ENCODE assay signal across 1 cellular context in the genomic region with DNA sequence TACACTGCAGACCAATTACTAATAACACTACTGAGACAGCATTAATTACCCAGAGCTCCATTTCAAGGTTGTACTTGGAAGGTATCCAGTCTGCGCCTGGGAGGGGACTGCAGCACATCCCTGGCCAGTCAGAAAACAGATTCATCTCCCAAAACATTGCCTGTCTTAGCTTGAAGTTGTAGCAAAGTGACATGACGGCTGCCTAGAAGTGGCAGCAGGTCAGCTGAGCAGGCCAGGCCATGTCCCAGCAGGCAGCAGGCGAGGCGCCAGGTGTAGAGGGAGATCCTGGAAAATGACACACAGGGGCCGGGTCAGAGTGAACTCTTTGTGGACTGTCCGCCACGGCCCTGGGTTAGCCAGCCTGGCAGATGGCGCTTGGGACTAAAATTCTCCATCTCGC.
TF ChIP-seq lines count a peak whose summit lies in the region.

No MANE protein-coding gene starts in this region.

TF ChIP-seq in GM12878, 131 proteins besides CTCF, POLR2A, EP300 and RAD21:
- TF ChIP-seq TARDBP (IDR thresholded peaks at IDR 0.05; ENCODE audit: borderline replicate concordance) (no peak), ZSCAN29 (IDR thresholded peaks at IDR 0.05) (no peak), PML (IDR thresholded peaks at IDR 0.05; ENCODE audit: low read length) (no peak), MXI1 (IDR thresholded peaks at IDR 0.05; ENCODE audit: low read depth, low read length) (no peak), ZBTB11 (CRISPR knock-in tag; IDR thresholded peaks at IDR 0.05) (no peak), SREBF2 (IDR thresholded peaks at IDR 0.05; ENCODE audit: low read length) (no peak), NBN (IDR thresholded peaks at IDR 0.05) (no peak), ATF7 (IDR thresholded peaks at IDR 0.05; ENCODE audit: low read depth) (no peak), SUPT20H (IDR thresholded peaks at IDR 0.05; ENCODE audit: borderline replicate concordance, control insufficient read depth, low read depth, low read length) (no peak), RELA (IDR thresholded peaks at IDR 0.05; ENCODE audit: borderline replicate concordance, partially characterized antibody) (no peak), NFXL1 (IDR thresholded peaks at IDR 0.05; ENCODE audit: borderline replicate concordance) (no peak)
